Comparison of ENCODE assay signal across 18 cellular contexts in genomic region chr1:153550827-153551512, GRCh38. TPM values are rescaled to one million over a fixed set of nuclear protein-coding genes. Genes with fewer than 3 reads are reported as not detected.
DNase-seq lines count a peak whose midpoint lies in the region; ATAC-seq, FAIRE-seq and TF ChIP-seq lines count a peak whose summit lies in the region.
"Had no signal": no experiment of that assay in that cellular context is flagged by ENCODE, and none has a peak within 500 bp of the region (broad histone marks: within the 10 kb centered on the region; RNA-seq: fewer than 3 reads in every experiment).

No MANE protein-coding gene starts in this region.

- no peaks in the 10 kb centered on the region for H3K9me3 ChIP-seq in K562 (replicated peaks; ENCODE audit: control insufficient read depth, insufficient read depth, low read depth, low read length)
- H3K9me3 ChIP-seq: uterus had no signal

- H3K9ac ChIP-seq in K562 (ENCODE audit: insufficient read depth in 1 of 2, low read depth in 2 of 2, low read length in 2 of 2), result peak overlapping the region in 1 of 2 experiments; percentile 50; a peak in 2 of 4 replicates

- no peak for TF ChIP-seq RAD21 in K562 (CRISPR knock-in tag; conservative IDR thresholded peaks at IDR 0.05 in 1 of 2, IDR thresholded peaks at IDR 0.05 in 1 of 2)

- peak overlapping the region; percentile 63 for H2AFZ ChIP-seq in K562 (ENCODE audit: low read depth, low read length)

- CTCF ChIA-PET in K562 (lab: Yijun Ruan, JAX; ENCODE audit: low intra/inter-chr PET ratio), result interaction anchor here (0.6 kb wide), 1 partner anchor 18 kb away, joined by 3 read pairs; no protein-coding TSS in a partner anchor

- WGBS in K562 (ENCODE audit: insufficient coverage, low coverage, missing lambda C conversion rate), result 45% methylated on average over 10 of the region's 10 CpGs

- H3K27ac Mint-ChIP-seq in nephron, result peak overlapping the region; percentile 12 to 81 (median 63)
- H3K27ac Mint-ChIP-seq: WTC11 had no signal

- no peak for FAIRE-seq in K562 (lab: Jason Lieb, UNC)

- H3K9me1 ChIP-seq in K562 (ENCODE audit: control insufficient read depth, insufficient read depth, low read length), result no peaks in the 10 kb centered on the region

- no peaks in the 10 kb centered on the region for H3K27me3 ChIP-seq in K562 (ENCODE audit: control insufficient read depth in 2 of 2, insufficient read depth in 2 of 2, low read length in 2 of 2)
- H3K27me3 ChIP-seq: uterus had no signal

- ATAC-seq in K562, result no peak
- ATAC-seq in HG02884 (IDR thresholded peaks at IDR 0.05; ENCODE audit: unreplicated experiment), result no peak
- no peak for ATAC-seq in HG02970 (IDR thresholded peaks at IDR 0.05; ENCODE audit: low FRiP score, unreplicated experiment)
- no peak for ATAC-seq in activated T-cell treated with anti-CD3 and anti-CD28 coated beads, Interleukin-2, amount 50 U/mL, for 4 hours
- ATAC-seq: WTC11 had no signal

- no peaks in the 10 kb centered on the region for H3K36me3 Mint-ChIP-seq in nephron (ENCODE audit: low read depth)
- no peaks in the 10 kb centered on the region for H3K36me3 Mint-ChIP-seq in activated T-cell treated with anti-CD3 and anti-CD28 coated beads, Interleukin-2, amount 50 U/mL, for 4 hours (ENCODE audit: insufficient read depth)
- H3K36me3 Mint-ChIP-seq: WTC11 had no signal

- TF ChIP-seq POLR2A in K562 (conservative IDR thresholded peaks at IDR 0.05), result no peak

- no TSS peak for BruUV-seq in K562 (replicated peaks; lab: Mats Ljungman, UMichigan)

- no peak overlapping the region for H3K4me2 ChIP-seq in K562 (ENCODE audit: insufficient read depth, low read length)

- no peaks in the 10 kb centered on the region for H3K79me2 ChIP-seq in K562 (ENCODE audit: control insufficient read depth, insufficient read depth, low read length)

- H3K36me3 ChIP-seq in K562 (ENCODE audit: control insufficient read depth, insufficient read depth, low read length), result no peaks in the 10 kb centered on the region
- H3K36me3 ChIP-seq: uterus had no signal

- no peaks in the 10 kb centered on the region for H4K20me1 ChIP-seq in K562 (replicated peaks; ENCODE audit: control insufficient read depth, insufficient read depth, low read length)

- H3K9me3 Mint-ChIP-seq in nephron, result no peaks in the 10 kb centered on the region
- no peaks in the 10 kb centered on the region for H3K9me3 Mint-ChIP-seq in activated T-cell treated with anti-CD3 and anti-CD28 coated beads, Interleukin-2, amount 50 U/mL, for 4 hours
- H3K9me3 Mint-ChIP-seq: neural crest cell, WTC11 had no signal

- peak; percentile 65 to 72 for DNase-seq in AML-193 (lab: John Stamatoyannopoulos, UW)
- peak; percentile 84 for DNase-seq in MV-4-11 (lab: John Stamatoyannopoulos, UW)
- DNase-seq in K562 (ENCODE audit: extremely low read depth in 1 of 4, low spot score in 3 of 4), result no peak
- no peak for DNase-seq in occipital lobe (lab: John Stamatoyannopoulos, UW)
- DNase-seq in activated T-cell treated with anti-CD3 and anti-CD28 coated beads, Interleukin-2, amount 50 U/mL, for 4 hours, result no peak
- DNase-seq: activated T-cell treated with anti-CD3 and anti-CD28 coated beads for 4 hours; DMS79 treated with DMSO at 0.1 percent for 48 hours; effector memory CD4-positive, alpha-beta T cell; NCI-H526; SHP77 treated with DMSO at 0.1 percent for 48 hours had no signal

- peaks cover 61% of the 10 kb centered on the region for H3K4me1 Mint-ChIP-seq in nephron
- H3K4me1 Mint-ChIP-seq in activated T-cell treated with anti-CD3 and anti-CD28 coated beads, Interleukin-2, amount 50 U/mL, for 4 hours (ENCODE audit: low read depth), result peaks cover 16% of the 10 kb centered on the region

- POLR2A ChIA-PET in K562 (lab: Yijun Ruan, JAX), result interaction anchor here (0.6 to 1.4 kb wide), 6 partner anchors 9 to 42 kb away, joined by 3 to 8 read pairs (median 3); no protein-coding TSS in a partner anchor

- TF ChIP-seq CTCF in K562 (IDR thresholded peaks at IDR 0.05 in 2 of 3, conservative IDR thresholded peaks at IDR 0.05 in 1 of 3; ENCODE audit: insufficient read depth in 2 of 3, low read depth in 1 of 3, low read length in 3 of 3) (no peak), nephron (IDR thresholded peaks at IDR 0.05; ENCODE audit: unreplicated experiment in 3 of 3) (no peak)

- no peak overlapping the region for H3K27ac ChIP-seq in K562 (ENCODE audit: extremely low read depth, low read depth, low read length)

- peaks cover 7% of the 10 kb centered on the region for H3K27me3 Mint-ChIP-seq in nephron (ENCODE audit: low read depth)
- no peaks in the 10 kb centered on the region for H3K27me3 Mint-ChIP-seq in activated T-cell treated with anti-CD3 and anti-CD28 coated beads, Interleukin-2, amount 50 U/mL, for 4 hours (ENCODE audit: low read depth)

- H3K4me3 ChIP-seq in K562, result no peak overlapping the region
- H3K4me3 ChIP-seq: uterus had no signal

- no peak for TF ChIP-seq EP300 in K562 (IDR thresholded peaks at IDR 0.05; ENCODE audit: low read length)

- intact Hi-C loops in K562 (cut with micrococcal nuclease), result no loop called here

- in situ Hi-C loops in K562 (cut with MboI), result no loop called here

- no peak overlapping the region for H3K4me3 Mint-ChIP-seq in nephron
- H3K4me3 Mint-ChIP-seq in activated T-cell treated with anti-CD3 and anti-CD28 coated beads, Interleukin-2, amount 50 U/mL, for 4 hours, result no peak overlapping the region
- H3K4me3 Mint-ChIP-seq: neural crest cell, WTC11 had no signal

- H3K4me1 ChIP-seq in K562 (replicated peaks in 1 of 2; ENCODE audit: control insufficient read depth in 2 of 2, insufficient read depth in 2 of 2, low read length in 2 of 2), result peaks cover 37 to 45% of the 10 kb centered on the region in 2 experiments; a peak in 4 of 5 replicates

RNA-seq across cellular contexts. Expression of gene S100A3, which starts 1.9 kb away (rescaled TPM):
- not detected in 2 replicates for total RNA-seq in K562 (2011; cell fraction: chromatin; rRNA removed; ENCODE audit: low replicate concordance)
- not detected in 2 replicates for total RNA-seq in K562 (2011; cell fraction: nucleolus; rRNA removed)
- total RNA-seq in K562 (2011; cell fraction: nucleoplasm; rRNA removed), result not detected in 2 replicates
- not detected in 2 replicates for total RNA-seq in K562 (2014; rRNA removed)
- not detected in 2 replicates for total RNA-seq in K562 (2014; rRNA removed; fragmentation: Illumina TruSeq; extraction: Trizol)
- total RNA-seq in K562 (2015; rRNA removed; fragmentation: Illumina TruSeq; extraction: Trizol), result 0.18 and 0.34 TPM in 2 replicates
- 0.34 TPM in 1 of 2 replicates, not detected in the other for total RNA-seq in K562 (2021)
- 0.56 TPM in 1 of 2 replicates, not detected in the other for polyA plus RNA-seq in K562 (2011; rRNA removed)
- 1.4 TPM in 1 of 2 replicates, not detected in the other for polyA plus RNA-seq in K562 (2011; cell fraction: cytosol; rRNA removed)
- polyA plus RNA-seq in K562 (2011; cell fraction: nucleus; rRNA removed), result 0.37 TPM in 1 of 2 replicates, not detected in the other
- polyA plus RNA-seq in K562 (2012), result 0.26 TPM in 1 of 2 replicates, not detected in the other
- 0.16 TPM in 1 of 2 replicates, not detected in the other for polyA plus RNA-seq in K562 (2014; fragmentation: Illumina TruSeq; extraction: Trizol)
- under 1 TPM in 1 of 2 experiments, not detected in 1; 0.08 TPM for polyA plus RNA-seq in K562 (2014; fragmentation: Nextera tagmentation; extraction: Ambion mirVana)
- polyA plus RNA-seq in K562 (2014; rRNA removed), result 0.26 and 1.7 TPM in 2 replicates
- polyA minus RNA-seq in K562 (2011; rRNA and poly(A)+ RNA removed), result not detected in 2 replicates
- polyA minus RNA-seq in K562 (2011; cell fraction: cytosol; rRNA and poly(A)+ RNA removed), result not detected in 2 replicates
- polyA minus RNA-seq in K562 (2011; cell fraction: nucleus; rRNA and poly(A)+ RNA removed), result not detected in 2 replicates
- total RNA-seq in occipital lobe, result not detected
- not detected for total RNA-seq in activated T-cell treated with anti-CD3 and anti-CD28 coated beads, Interleukin-2, amount 50 U/mL, for 4 hours
- total RNA-seq: neural crest cell, skeletal muscle tissue had no signal

RNA-seq across cellular contexts. Expression of gene S100A4, which starts 5.4 kb away (rescaled TPM):
- 1.0 TPM in 1 of 2 replicates, not detected in the other for total RNA-seq in K562 (2011; cell fraction: chromatin; rRNA removed; ENCODE audit: low replicate concordance)
- 0.67 and 1.4 TPM in 2 replicates for total RNA-seq in K562 (2011; cell fraction: nucleolus; rRNA removed)
- total RNA-seq in K562 (2011; cell fraction: nucleoplasm; rRNA removed), result 0.66 TPM in 1 of 2 replicates, not detected in the other
- total RNA-seq in K562 (2014; rRNA removed), result 3.7 and 5.2 TPM in 2 replicates
- 9.5 and 11.3 TPM in 2 replicates for total RNA-seq in K562 (2014; rRNA removed; fragmentation: Illumina TruSeq; extraction: Trizol)
- 11.2 and 11.3 TPM in 2 replicates for total RNA-seq in K562 (2015; rRNA removed; fragmentation: Illumina TruSeq; extraction: Trizol)
- 5.5 and 8.1 TPM in 2 replicates for total RNA-seq in K562 (2021)
- polyA plus RNA-seq in K562 (2011; rRNA removed), result 13.9 and 14.8 TPM in 2 replicates
- 12.8 and 19.3 TPM in 2 replicates for polyA plus RNA-seq in K562 (2011; cell fraction: cytosol; rRNA removed)
- polyA plus RNA-seq in K562 (2011; cell fraction: nucleus; rRNA removed), result 5.9 and 6.8 TPM in 2 replicates
- polyA plus RNA-seq in K562 (2012), result 5.1 and 17.9 TPM in 2 replicates
- 5.6 and 6.9 TPM in 2 replicates for polyA plus RNA-seq in K562 (2014; fragmentation: Illumina TruSeq; extraction: Trizol)
- 10 to 100 TPM; 20.1 TPM for polyA plus RNA-seq in K562 (2014; fragmentation: Nextera tagmentation; extraction: Ambion mirVana)
- 7.2 and 11.3 TPM in 2 replicates for polyA plus RNA-seq in K562 (2014; rRNA removed)
- 3.0 and 4.5 TPM in 2 replicates for polyA minus RNA-seq in K562 (2011; rRNA and poly(A)+ RNA removed)
- 4.6 and 6.6 TPM in 2 replicates for polyA minus RNA-seq in K562 (2011; cell fraction: cytosol; rRNA and poly(A)+ RNA removed)
- 2.1 and 2.8 TPM in 2 replicates for polyA minus RNA-seq in K562 (2011; cell fraction: nucleus; rRNA and poly(A)+ RNA removed)
- total RNA-seq in occipital lobe, result 0.62 TPM
- total RNA-seq in activated T-cell treated with anti-CD3 and anti-CD28 coated beads, Interleukin-2, amount 50 U/mL, for 4 hours, result 10 to 100 TPM; 19.6 to 40.3 (median 21.7) TPM

RNA-seq across cellular contexts. Expression of gene S100A5, which starts 10.2 kb away (rescaled TPM):
- not detected in 2 replicates for total RNA-seq in K562 (2011; cell fraction: chromatin; rRNA removed; ENCODE audit: low replicate concordance)
- not detected in 2 replicates for total RNA-seq in K562 (2011; cell fraction: nucleolus; rRNA removed)
- not detected in 2 replicates for total RNA-seq in K562 (2011; cell fraction: nucleoplasm; rRNA removed)
- total RNA-seq in K562 (2014; rRNA removed), result 0.37 TPM in 1 of 2 replicates, not detected in the other
- total RNA-seq in K562 (2014; rRNA removed; fragmentation: Illumina TruSeq; extraction: Trizol), result not detected in 2 replicates
- total RNA-seq in K562 (2015; rRNA removed; fragmentation: Illumina TruSeq; extraction: Trizol), result not detected in 2 replicates
- total RNA-seq in K562 (2021), result not detected in 2 replicates
- 0.45 and 0.60 TPM in 2 replicates for polyA plus RNA-seq in K562 (2011; rRNA removed)
- polyA plus RNA-seq in K562 (2011; cell fraction: cytosol; rRNA removed), result 0.42 and 0.83 TPM in 2 replicates
- 0.36 TPM in 1 of 2 replicates, not detected in the other for polyA plus RNA-seq in K562 (2011; cell fraction: nucleus; rRNA removed)
- 1.2 and 1.4 TPM in 2 replicates for polyA plus RNA-seq in K562 (2012)
- 0.28 and 0.56 TPM in 2 replicates for polyA plus RNA-seq in K562 (2014; fragmentation: Illumina TruSeq; extraction: Trizol)
- polyA plus RNA-seq in K562 (2014; fragmentation: Nextera tagmentation; extraction: Ambion mirVana), result 1 to 10 TPM in 1 of 2 experiments, under 1 TPM in 1; 0.67 to 1.4 TPM
- not detected in 2 replicates for polyA plus RNA-seq in K562 (2014; rRNA removed)
- 0.95 TPM in 1 of 2 replicates, not detected in the other for polyA minus RNA-seq in K562 (2011; rRNA and poly(A)+ RNA removed)
- polyA minus RNA-seq in K562 (2011; cell fraction: cytosol; rRNA and poly(A)+ RNA removed), result not detected in 2 replicates
- not detected in 2 replicates for polyA minus RNA-seq in K562 (2011; cell fraction: nucleus; rRNA and poly(A)+ RNA removed)
- total RNA-seq in occipital lobe, result not detected
- total RNA-seq in activated T-cell treated with anti-CD3 and anti-CD28 coated beads, Interleukin-2, amount 50 U/mL, for 4 hours, result 1 to 10 TPM in 1 of 3 donors, under 1 TPM in 2; 0.74 to 2.5 (median 0.95) TPM
- total RNA-seq: aorta, neural crest cell, skeletal muscle tissue, uterus, WTC11 had no signal
- polyA plus RNA-seq: aorta had no signal

RNA-seq across cellular contexts. Expression of gene S100A2, which starts 14.7 kb away (rescaled TPM):
- total RNA-seq in K562 (2011; cell fraction: chromatin; rRNA removed; ENCODE audit: low replicate concordance), result not detected in 2 replicates
- total RNA-seq in K562 (2011; cell fraction: nucleolus; rRNA removed), result not detected in 2 replicates
- not detected in 2 replicates for total RNA-seq in K562 (2011; cell fraction: nucleoplasm; rRNA removed)
- total RNA-seq in K562 (2014; rRNA removed), result not detected in 2 replicates
- not detected in 2 replicates for total RNA-seq in K562 (2014; rRNA removed; fragmentation: Illumina TruSeq; extraction: Trizol)
- 0.49 TPM in 1 of 2 replicates, not detected in the other for total RNA-seq in K562 (2015; rRNA removed; fragmentation: Illumina TruSeq; extraction: Trizol)
- total RNA-seq in K562 (2021), result 0.40 and 1.3 TPM in 2 replicates
- 0.65 TPM in 1 of 2 replicates, not detected in the other for polyA plus RNA-seq in K562 (2011; rRNA removed)
- polyA plus RNA-seq in K562 (2011; cell fraction: cytosol; rRNA removed), result 0.34 TPM in 1 of 2 replicates, not detected in the other
- polyA plus RNA-seq in K562 (2011; cell fraction: nucleus; rRNA removed), result 0.28 TPM in 1 of 2 replicates, not detected in the other
- polyA plus RNA-seq in K562 (2012), result 0.22 and 0.23 TPM in 2 replicates
- 0.86 TPM in 1 of 2 replicates, not detected in the other for polyA plus RNA-seq in K562 (2014; fragmentation: Illumina TruSeq; extraction: Trizol)
- polyA plus RNA-seq in K562 (2014; fragmentation: Nextera tagmentation; extraction: Ambion mirVana), result under 1 TPM; 0.28 to 0.46 TPM
- polyA plus RNA-seq in K562 (2014; rRNA removed), result 0.38 and 0.44 TPM in 2 replicates
- polyA minus RNA-seq in K562 (2011; rRNA and poly(A)+ RNA removed), result not detected in 2 replicates
- polyA minus RNA-seq in K562 (2011; cell fraction: cytosol; rRNA and poly(A)+ RNA removed), result not detected in 2 replicates
- polyA minus RNA-seq in K562 (2011; cell fraction: nucleus; rRNA and poly(A)+ RNA removed), result not detected in 2 replicates
- total RNA-seq in occipital lobe, result not detected
- total RNA-seq in activated T-cell treated with anti-CD3 and anti-CD28 coated beads, Interleukin-2, amount 50 U/mL, for 4 hours, result 1 to 10 TPM in 1 of 3 donors, under 1 TPM in 2; 0.40 to 1.2 (median 0.76) TPM
- total RNA-seq: neural crest cell, skeletal muscle tissue had no signal

RNA-seq across cellular contexts. Expression of gene S100A6, which starts 15.2 kb away (rescaled TPM):
- 3.2 TPM in 1 of 2 replicates, not detected in the other for total RNA-seq in K562 (2011; cell fraction: chromatin; rRNA removed; ENCODE audit: low replicate concordance)
- 3.8 and 6.2 TPM in 2 replicates for total RNA-seq in K562 (2011; cell fraction: nucleolus; rRNA removed)
- 1.9 and 3.0 TPM in 2 replicates for total RNA-seq in K562 (2011; cell fraction: nucleoplasm; rRNA removed)
- total RNA-seq in K562 (2014; rRNA removed), result 14.7 and 19.1 TPM in 2 replicates
- 16.3 and 23.2 TPM in 2 replicates for total RNA-seq in K562 (2014; rRNA removed; fragmentation: Illumina TruSeq; extraction: Trizol)
- 32.5 and 36.4 TPM in 2 replicates for total RNA-seq in K562 (2015; rRNA removed; fragmentation: Illumina TruSeq; extraction: Trizol)
- 23.2 and 26.3 TPM in 2 replicates for total RNA-seq in K562 (2021)
- 1.3 and 16.7 TPM in 2 replicates for polyA plus RNA-seq in K562 (2011; rRNA removed)
- 2.0 and 24.3 TPM in 2 replicates for polyA plus RNA-seq in K562 (2011; cell fraction: cytosol; rRNA removed)
- polyA plus RNA-seq in K562 (2011; cell fraction: nucleus; rRNA removed), result 0.73 and 6.6 TPM in 2 replicates
- 37.2 and 68.1 TPM in 2 replicates for polyA plus RNA-seq in K562 (2012)
- 9.8 and 12.9 TPM in 2 replicates for polyA plus RNA-seq in K562 (2014; fragmentation: Illumina TruSeq; extraction: Trizol)
- 10 to 100 TPM; 59.5 to 66.5 TPM for polyA plus RNA-seq in K562 (2014; fragmentation: Nextera tagmentation; extraction: Ambion mirVana)
- 26.5 and 30.1 TPM in 2 replicates for polyA plus RNA-seq in K562 (2014; rRNA removed)
- 4.1 TPM in 1 of 2 replicates, not detected in the other for polyA minus RNA-seq in K562 (2011; rRNA and poly(A)+ RNA removed)
- polyA minus RNA-seq in K562 (2011; cell fraction: cytosol; rRNA and poly(A)+ RNA removed), result 15.9 and 30.5 TPM in 2 replicates
- polyA minus RNA-seq in K562 (2011; cell fraction: nucleus; rRNA and poly(A)+ RNA removed), result 4.4 and 6.5 TPM in 2 replicates
- 9.2 TPM for total RNA-seq in occipital lobe
- total RNA-seq in activated T-cell treated with anti-CD3 and anti-CD28 coated beads, Interleukin-2, amount 50 U/mL, for 4 hours, result 100 to 1,000 TPM; 133 to 188 (median 134) TPM
- total RNA-seq: neural crest cell had no signal

Comparison
In these comparisons a context has a peak if more than half of its experiments do, and no peak if none do; other contexts are left out.
1. DNase-seq: peak in AML-193 (2 of 2) and MV-4-11 (single experiment); none in K562 (0 of 4), occipital lobe (single experiment) and activated T-cell treated with anti-CD3 and anti-CD28 coated beads, Interleukin-2, amount 50 U/mL, for 4 hours (single experiment).